In genomic region chr3:72818915-72819314, GRCh38 we compare ENCODE assay signal across 11 cellular contexts. TPM values are rescaled to one million over a fixed set of nuclear protein-coding genes. Genes with fewer than 3 reads are reported as not detected.
DNase-seq lines count a peak whose midpoint lies in the region; ATAC-seq, FAIRE-seq and TF ChIP-seq lines count a peak whose summit lies in the region.
"Had no signal": no experiment of that assay in that cellular context is flagged by ENCODE, and none has a peak within 500 bp of the region (broad histone marks: within the 10 kb centered on the region; RNA-seq: fewer than 3 reads in every experiment).

No MANE protein-coding gene starts in this region.

- POLR2A ChIA-PET in GM12878 (lab: Charles Lee): interaction anchor here (0.6 to 1.4 kb wide), 3 partner anchors 28 to 834 kb away, joined by 3 to 4 read pairs (median 3); partner anchors contain the start of gene RYBP

- no peaks in the 10 kb centered on the region for H3K36me3 ChIP-seq in GM12878 (ENCODE audit: control insufficient read depth in 2 of 2, insufficient read depth in 2 of 2, low read length in 1 of 2)
- H3K36me3 ChIP-seq in spleen: peaks cover 0 to 31% (median 4%) of the 10 kb centered on the region in 6 donors

- H3K9me3 ChIP-seq in GM12878 (replicated peaks; ENCODE audit: control insufficient read depth, insufficient read depth, low read length) (no peaks in the 10 kb centered on the region), spleen (no peaks in the 10 kb centered on the region)
- H3K9me3 ChIP-seq: gastrocnemius medialis had no signal

- TF ChIP-seq POLR2A in GM12878 (IDR thresholded peaks at IDR 0.05; ENCODE audit: low read depth, low read length) (no peak), spleen (IDR thresholded peaks at IDR 0.05) (no peak)

- H4K20me1 ChIP-seq in GM12878 (ENCODE audit: control insufficient read depth, insufficient read depth): no peaks in the 10 kb centered on the region

- H3K79me2 ChIP-seq in GM12878 (ENCODE audit: control insufficient read depth, insufficient read depth, low read length): no peaks in the 10 kb centered on the region; the same call in 1 of the 2 replicates

- no peak overlapping the region; the same call in 1 of the 2 replicates for H3K4me2 ChIP-seq in GM12878 (ENCODE audit: control insufficient read depth, insufficient read depth)

- TF ChIP-seq RAD21 in GM12878 (IDR thresholded peaks at IDR 0.05; ENCODE audit: insufficient read depth, low read depth, low read length): no peak

- TF ChIP-seq CTCF in AG09319 (IDR thresholded peaks at IDR 0.05; ENCODE audit: low read depth, low read length) (no peak), GM12878 (IDR thresholded peaks at IDR 0.05 in 2 of 3, conservative IDR thresholded peaks at IDR 0.05 in 1 of 3; ENCODE audit: control insufficient read depth in 2 of 3, extremely low read depth in 1 of 3, insufficient read depth in 1 of 3, low read depth in 3 of 3, low read length in 3 of 3) (no peak), spleen (IDR thresholded peaks at IDR 0.05 in 8 of 11, conservative IDR thresholded peaks at IDR 0.05 in 3 of 11) (no peak)

- peak; percentile 12; the same call in 2 of the 3 replicates for ATAC-seq in GM12878
- ATAC-seq: gastrocnemius medialis, natural killer cell had no signal

- in situ Hi-C loops in GM12878 (cut with MboI): no loop called here

- intact Hi-C loops in GM12878 (cut with micrococcal nuclease; ENCODE audit: unreplicated experiment): loop anchor here (2.0 to 10.0 kb wide), 4 partner anchors 62 to 892 kb away; no protein-coding TSS in a partner anchor
- intact Hi-C loops in spleen (cut with DNase I; ENCODE audit: low total_unique reads): no loop called here

- H3K9ac ChIP-seq in GM12878 (ENCODE audit: control insufficient read depth, insufficient read depth, low read length): no peak overlapping the region

- H3K27ac ChIP-seq in GM12878 (ENCODE audit: control insufficient read depth, insufficient read depth): 0 out of 2 replicates have a peak overlapping the region, but pooled peaks have one; percentile 13
- H3K27ac ChIP-seq in spleen: no peak overlapping the region

- DNase-seq in AG09319 (ENCODE audit: extremely low read depth, low read depth) (peak; percentile 51), GM18507 (ENCODE audit: extremely low spot score, insufficient read length, low read depth) (no peak), GM12878 (ENCODE audit: low read depth, low spot score) (no peak), iris pigment epithelial cell (ENCODE audit: low read depth) (peak; percentile 95), AML-193 (lab: John Stamatoyannopoulos, UW) (no peak), NCI-H774 (lab: John Stamatoyannopoulos, UW) (no peak), spleen (no peak), T1000 (lab: John Stamatoyannopoulos, UW) (no peak)
- DNase-seq: gastrocnemius medialis, natural killer cell, NCI-H187 treated with DMSO at 0.1 percent for 48 hours had no signal

- 0% methylated on average over 1 of the region's 1 CpG for WGBS in GM12878 (ENCODE audit: insufficient coverage, insufficient replicate concordance, low lambda C conversion rate, missing lambda C conversion rate)
- 85 to 95% (median 89%) methylated on average over 1 of the region's 1 CpG for WGBS in spleen, 5 donors

- FAIRE-seq in GM18507 (lab: Jason Lieb, UNC) (peak; percentile 60), GM12878 (lab: Jason Lieb, UNC) (peak; percentile 70)

- no peak for TF ChIP-seq EP300 in GM12878 (IDR thresholded peaks at IDR 0.05; ENCODE audit: borderline replicate concordance in 1 of 2, control insufficient read depth in 1 of 2, low read depth in 2 of 2, low read length in 2 of 2)

- H3K27me3 ChIP-seq in GM12878 (replicated peaks in 1 of 2; ENCODE audit: control insufficient read depth in 2 of 2, insufficient read depth in 2 of 2, low read length in 1 of 2) (no peaks in the 10 kb centered on the region), spleen (replicated peaks in 1 of 7) (no peaks in the 10 kb centered on the region)
- H3K27me3 ChIP-seq: gastrocnemius medialis had no signal

- BruUV-seq in GM12878 (replicated peaks; lab: Mats Ljungman, UMichigan): no TSS peak

- CTCF ChIA-PET in GM12878 (lab: Yijun Ruan, JAX): interaction anchor here (0.8 to 9.5 kb wide), 31 partner anchors 11 to 1108 kb away, joined by 3 to 239 read pairs (median 3); no protein-coding TSS in a partner anchor

- H3K4me3 ChIP-seq in GM12878 (no peak overlapping the region), spleen (no peak overlapping the region)
- H3K4me3 ChIP-seq: gastrocnemius medialis had no signal

- SMC1A ChIA-PET in GM12878 (lab: Charles Lee; ENCODE audit: uncharacterized antibody, unreplicated experiment): interaction anchor here (0.6 to 9.4 kb wide), 22 partner anchors 11 to 1090 kb away, joined by 3 to 142 read pairs (median 5); partner anchors contain the start of gene SHQ1

- H2AFZ ChIP-seq in GM12878 (ENCODE audit: control insufficient read depth, low read depth, low read length): no peak overlapping the region

- RAD21 ChIA-PET in GM12878 (lab: Charles Lee; ENCODE audit: unreplicated experiment): interaction anchor here (0.5 to 8.5 kb wide), 13 partner anchors 27 to 944 kb away, joined by 3 to 131 read pairs (median 4); no protein-coding TSS in a partner anchor

- H3K4me1 ChIP-seq in GM12878 (ENCODE audit: control insufficient read depth, insufficient read depth, low read length) (peaks cover 46% of the 10 kb centered on the region), spleen (peaks cover 27 to 61% (median 34%) of the 10 kb centered on the region in 6 donors)

TF ChIP-seq in GM12878, 131 proteins besides CTCF, POLR2A, EP300 and RAD21:
- TF ChIP-seq JUNB (IDR thresholded peaks at IDR 0.05) (0 out of 2 replicates have a peak, but pooled peaks have one; percentile 5), SMARCA5 (IDR thresholded peaks at IDR 0.05) (no peak)
TF ChIP-seq in GM12878: peak in this region for 1.

RNA-seq across cellular contexts. Expression of gene SHQ1, which starts 29.3 kb away (rescaled TPM):
- total RNA-seq in GM12878 (2013; cell fraction: nucleolus; rRNA removed): 75.1 and 83.6 TPM in 2 replicates
- total RNA-seq in GM12878 (2014; rRNA removed) (25.9 and 28.1 TPM in 2 replicates), GM12878 (2014; rRNA removed; fragmentation: Illumina TruSeq; extraction: Trizol) (23.5 and 25.9 TPM in 2 replicates), GM12878 (2021) (30.3 and 34.2 TPM in 2 replicates), spleen (10 to 100 TPM; 14.6 to 28.6 (median 18.8) TPM)
- polyA plus RNA-seq in GM12878 (2011; ENCODE audit: low read depth): 11.7 TPM
- polyA plus RNA-seq in GM12878 (2011; rRNA removed) (23.0 and 28.9 TPM in 2 replicates), GM12878 (2014; fragmentation: Illumina TruSeq; extraction: Trizol) (22.8 and 23.6 TPM in 2 replicates), GM12878 (2014; fragmentation: Nextera tagmentation; extraction: Ambion mirVana) (10 to 100 TPM; 12.6 to 12.8 TPM), GM12878 (2014; rRNA removed) (18.1 and 20.2 TPM in 2 replicates), GM12878 (2016; fragmentation: Nextera tagmentation; extraction: Ambion mirVana) (10 to 100 TPM; 46.0 to 51.7 TPM), spleen (1 to 10 TPM; 6.7 to 8.8 (median 8.5) TPM)
- polyA plus RNA-seq in GM12878 (2011; cell fraction: cytosol; rRNA removed): 12.8 and 13.5 TPM in 2 replicates
- polyA plus RNA-seq in GM12878 (2011; cell fraction: nucleus; rRNA removed): 10.1 and 14.0 TPM in 2 replicates
- 14.4 and 15.3 TPM in 2 replicates for polyA plus RNA-seq in GM12878 (2012)
- 15.8 and 20.3 TPM in 2 replicates for polyA minus RNA-seq in GM12878 (2011; rRNA and poly(A)+ RNA removed)
- polyA minus RNA-seq in GM12878 (2011; cell fraction: cytosol; rRNA and poly(A)+ RNA removed): 7.5 and 9.4 TPM in 2 replicates
- polyA minus RNA-seq in GM12878 (2011; cell fraction: nucleus; rRNA and poly(A)+ RNA removed): 33.1 and 66.4 TPM in 2 replicates

Comparison
In these comparisons a context has a peak if more than half of its experiments do, and no peak if none do; other contexts are left out.
1. DNase-seq: peak in AG09319 (single experiment) and iris pigment epithelial cell (single experiment); none in GM18507 (single experiment), GM12878 (single experiment), AML-193 (0 of 2), NCI-H774 (single experiment), spleen (single experiment) and T1000 (single experiment).